In genomic region chr12:5204831-5205230, GRCh38 we compare ENCODE assay signal across 19 cellular contexts.
"Had no signal": no experiment of that assay in that cellular context is flagged by ENCODE, and none has a peak within 500 bp of the region (broad histone marks: within the 10 kb centered on the region; RNA-seq: fewer than 3 reads in every experiment).

No MANE protein-coding gene starts in this region.

- ATAC-seq: Right ventricle myocardium inferior, SK-N-SH treated with all-trans-retinoic acid at 6 μM for 48 hours had no signal

- H3K36me3 Mint-ChIP-seq: IgD-negative memory B cell had no signal

- DNase-seq: KBM-7, MV-4-11, NCI-H1092, NCI-H1105 treated with DMSO at 0.1 percent for 48 hours, NCI-H1417 treated with DMSO at 0.1 percent for 48 hours, NCI-H2029, NCI-H2081 treated with DMSO at 0.1 percent for 48 hours, NCI-H2227 treated with DMSO at 0.1 percent for 48 hours, NCI-H526 treated with DMSO at 0.1 percent for 48 hours, NCI-H748 treated with DMSO at 0.1 percent for 48 hours, OCI-M1, PC-9, Peyer's patch, SHP77 treated with DMSO at 0.1 percent for 48 hours, SJCRH30, T-helper 1 cell had no signal

- H3K4me3 Mint-ChIP-seq: IgD-negative memory B cell had no signal

- H3K27ac Mint-ChIP-seq: IgD-negative memory B cell had no signal
